13 cellular contexts compared by ENCODE assay signal in the genomic region with DNA sequence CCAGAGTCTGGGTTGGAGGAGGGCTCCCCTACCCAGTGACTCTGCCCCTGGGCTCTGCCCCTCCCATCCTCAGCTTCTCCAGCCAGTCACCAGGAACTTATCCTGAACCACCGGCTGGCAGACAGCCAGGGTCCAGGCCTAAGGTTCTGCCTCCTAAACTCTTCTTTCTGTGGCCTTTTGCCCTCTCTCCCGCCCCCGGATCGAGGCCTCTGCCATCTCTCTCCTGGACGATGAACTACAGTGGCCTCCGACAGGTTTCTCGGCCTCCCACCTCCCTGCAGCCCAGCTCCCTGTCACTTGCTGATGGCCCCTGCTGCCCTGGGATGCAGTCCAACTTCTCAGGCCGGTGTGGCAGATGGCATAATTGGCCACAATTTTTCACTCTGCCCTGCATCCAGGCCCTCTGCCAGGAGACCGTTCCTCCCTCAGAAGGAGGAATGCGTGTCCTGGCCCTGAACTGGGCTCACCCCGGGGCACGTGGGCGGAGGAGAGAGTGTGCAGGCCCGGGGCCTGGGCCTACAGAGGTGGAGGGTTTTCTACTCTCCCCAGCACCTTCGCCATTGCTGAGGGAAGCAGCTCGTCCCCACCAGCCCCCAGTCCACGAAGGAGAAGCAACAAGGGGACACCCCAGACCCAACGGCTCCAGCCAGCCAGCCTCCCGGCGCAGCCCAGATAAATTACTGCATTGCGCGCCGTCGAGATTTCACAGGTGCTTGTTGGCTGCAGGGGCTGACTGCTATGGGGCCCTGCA.
A peak's percentile ranks its signal among the peaks of the same experiment; 100 is the strongest.
DNase-seq lines count a peak whose midpoint lies in the region; ATAC-seq and TF ChIP-seq lines count a peak whose summit lies in the region.
"Had no signal": no experiment of that assay in that cellular context is flagged by ENCODE, and none has a peak within 500 bp of the region (broad histone marks: within the 10 kb centered on the region; RNA-seq: fewer than 3 reads in every experiment).

No MANE protein-coding gene starts in this region.

- no peaks in the 10 kb centered on the region for H3K36me3 Mint-ChIP-seq in brain
- no peaks in the 10 kb centered on the region for H3K36me3 Mint-ChIP-seq in activated T-helper 2 cell treated with anti-CD3 and anti-CD28 coated beads, Interferon-gamma antibody, Interleukin-2, Interleukin-4, amounts not matched to agents 10 μg/mL and 5 μg/mL and 100 μg/mL, durations not matched to agents 14 hours and 24 hours and 36 hours (ENCODE audit: low read depth)

- peak overlapping the region in 4 of 5 experiments; percentile 12 to 51 (median 43) for H3K4me3 Mint-ChIP-seq in brain
- no peak overlapping the region for H3K4me3 Mint-ChIP-seq in activated T-helper 2 cell treated with anti-CD3 and anti-CD28 coated beads, Interferon-gamma antibody, Interleukin-2, Interleukin-4, amounts not matched to agents 10 μg/mL and 5 μg/mL and 100 μg/mL, durations not matched to agents 14 hours and 24 hours and 36 hours (ENCODE audit: low read depth)
- H3K4me3 Mint-ChIP-seq: naive thymus-derived CD4-positive, alpha-beta T cell; WTC11 had no signal

- no peak for ATAC-seq in GM21576 (IDR thresholded peaks at IDR 0.05; ENCODE audit: unreplicated experiment)
- no peak for ATAC-seq in HG03196 (IDR thresholded peaks at IDR 0.05; ENCODE audit: unreplicated experiment)
- ATAC-seq in GM18502 (IDR thresholded peaks at IDR 0.05; ENCODE audit: poor library complexity, unreplicated experiment) = no peak
- ATAC-seq: K562; naive thymus-derived CD4-positive, alpha-beta T cell; WTC11 had no signal

- intact Hi-C loops in activated T-helper 2 cell treated with anti-CD3 and anti-CD28 coated beads, Interferon-gamma antibody, Interleukin-2, Interleukin-4, amounts not matched to agents 10 μg/mL and 5 μg/mL and 100 μg/mL, durations not matched to agents 14 hours and 24 hours and 36 hours (cut with micrococcal nuclease) = no loop called here

- peaks cover 6% of the 10 kb centered on the region for H3K27me3 Mint-ChIP-seq in brain
- peaks cover 3% of the 10 kb centered on the region for H3K27me3 Mint-ChIP-seq in activated T-helper 2 cell treated with anti-CD3 and anti-CD28 coated beads, Interferon-gamma antibody, Interleukin-2, Interleukin-4, amounts not matched to agents 10 μg/mL and 5 μg/mL and 100 μg/mL, durations not matched to agents 14 hours and 24 hours and 36 hours (ENCODE audit: low read depth)

- DNase-seq in COLO668 (lab: John Stamatoyannopoulos, UW; ENCODE audit: unreplicated experiment) (peak; percentile 3), NCI-H1092 (lab: John Stamatoyannopoulos, UW) (peak; percentile 82), mucosa of gallbladder (ENCODE audit: low spot score) (peak; percentile 23)
- DNase-seq in activated T-helper 2 cell treated with anti-CD3 and anti-CD28 coated beads, Interferon-gamma antibody, Interleukin-2, Interleukin-4, amounts not matched to agents 10 μg/mL and 5 μg/mL and 100 μg/mL, durations not matched to agents 14 hours and 24 hours and 36 hours (ENCODE audit: low spot score) = no peak
- DNase-seq: activated T-cell treated with anti-CD3 and anti-CD28 coated beads, Interleukin-2, amount 50 U/mL, for 48 hours; GF-D8; naive thymus-derived CD4-positive, alpha-beta T cell had no signal

- H3K9me3 Mint-ChIP-seq in brain = peaks cover 4 to 12% (median 7%) of the 10 kb centered on the region in 5 experiments
- H3K9me3 Mint-ChIP-seq in activated T-helper 2 cell treated with anti-CD3 and anti-CD28 coated beads, Interferon-gamma antibody, Interleukin-2, Interleukin-4, amounts not matched to agents 10 μg/mL and 5 μg/mL and 100 μg/mL, durations not matched to agents 14 hours and 24 hours and 36 hours = peaks cover 15% of the 10 kb centered on the region

- peaks cover 52% of the 10 kb centered on the region for H3K4me1 Mint-ChIP-seq in brain
- H3K4me1 Mint-ChIP-seq in activated T-helper 2 cell treated with anti-CD3 and anti-CD28 coated beads, Interferon-gamma antibody, Interleukin-2, Interleukin-4, amounts not matched to agents 10 μg/mL and 5 μg/mL and 100 μg/mL, durations not matched to agents 14 hours and 24 hours and 36 hours (ENCODE audit: low read depth) = no peaks in the 10 kb centered on the region

- peak overlapping the region; percentile 35 to 83 (median 57) for H3K27ac Mint-ChIP-seq in brain
- H3K27ac Mint-ChIP-seq in activated T-helper 2 cell treated with anti-CD3 and anti-CD28 coated beads, Interferon-gamma antibody, Interleukin-2, Interleukin-4, amounts not matched to agents 10 μg/mL and 5 μg/mL and 100 μg/mL, durations not matched to agents 14 hours and 24 hours and 36 hours = no peak overlapping the region
- H3K27ac Mint-ChIP-seq: naive thymus-derived CD4-positive, alpha-beta T cell; WTC11 had no signal

- no peak for TF ChIP-seq CTCF in brain (conservative IDR thresholded peaks at IDR 0.05)
